8 cellular contexts compared by ENCODE assay signal in genomic region chr1:42846257-42847110, GRCh38. TPM values are rescaled to one million over a fixed set of nuclear protein-coding genes. Genes with fewer than 3 reads are reported as not detected.
DNase-seq lines count a peak whose midpoint lies in the region; ATAC-seq, FAIRE-seq and TF ChIP-seq lines count a peak whose summit lies in the region.

A gene with protein sequence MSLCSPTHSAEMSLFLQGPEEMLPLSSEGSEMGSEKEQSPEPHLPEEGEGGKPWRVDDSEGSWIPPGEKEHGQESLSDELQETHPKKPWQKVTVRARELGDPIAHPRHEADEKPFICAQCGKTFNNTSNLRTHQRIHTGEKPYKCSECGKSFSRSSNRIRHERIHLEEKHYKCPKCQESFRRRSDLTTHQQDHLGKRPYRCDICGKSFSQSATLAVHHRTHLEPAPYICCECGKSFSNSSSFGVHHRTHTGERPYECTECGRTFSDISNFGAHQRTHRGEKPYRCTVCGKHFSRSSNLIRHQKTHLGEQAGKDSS (plus strand): TSS chr1:42846613. CDS start chr1:42849659, 3,046 bp downstream.

- peak; percentile 92 for FAIRE-seq in TTC549 (lab: Jason Lieb, UNC)

- ATAC-seq in GM18517 (IDR thresholded peaks at IDR 0.05; ENCODE audit: unreplicated experiment) (peak; percentile 94), HG03045 (IDR thresholded peaks at IDR 0.05; ENCODE audit: unreplicated experiment) (peak; percentile 93), gastrocnemius medialis (peak; percentile 100)

- H3K9me3 ChIP-seq in iPS DF 6.9 (ENCODE audit: control insufficient read depth, insufficient read depth, low read length) = no peaks in the 10 kb centered on the region
- H3K9me3 ChIP-seq in gastrocnemius medialis = no peaks in the 10 kb centered on the region

- H3K4me1 ChIP-seq in iPS DF 6.9 (ENCODE audit: control insufficient read depth, insufficient read depth, low read length) (peaks cover 2% of the 10 kb centered on the region; the same call in 1 of the 2 replicates), gastrocnemius medialis (peaks cover 18 to 23% of the 10 kb centered on the region in 2 donors)

- H3K27me3 ChIP-seq in iPS DF 6.9 (ENCODE audit: control insufficient read depth, insufficient read depth, low read length) (no peaks in the 10 kb centered on the region), gastrocnemius medialis (no peaks in the 10 kb centered on the region)

- TF ChIP-seq POLR2A in gastrocnemius medialis (IDR thresholded peaks at IDR 0.05) = peak; percentile 65 to 74

- TF ChIP-seq CTCF in brain (conservative IDR thresholded peaks at IDR 0.05) (peak in 1 of 2 experiments; percentile 69), gastrocnemius medialis (IDR thresholded peaks at IDR 0.05 in 4 of 5, conservative IDR thresholded peaks at IDR 0.05 in 1 of 5) (peak; percentile 11 to 63 (median 23))

- WGBS in iPS DF 6.9 (ENCODE audit: insufficient coverage, insufficient read length) = no CpG with 5 or more reads among the region's 50 CpGs

- H3K36me3 Mint-ChIP-seq in brain = peaks cover 32% of the 10 kb centered on the region

- no peak within 1 kb of the TSS for H3K27ac ChIP-seq in iPS DF 6.9 (ENCODE audit: low read length)
- H3K27ac ChIP-seq in gastrocnemius medialis = peak within 1 kb of the TSS; percentile 92 to 96 (median 94)

- peak within 1 kb of the TSS; percentile 89 to 95 (median 95) for H3K27ac Mint-ChIP-seq in brain

- no peaks in the 10 kb centered on the region for H3K27me3 Mint-ChIP-seq in brain

- DNase-seq in A172 (ENCODE audit: low spot score) = peak; percentile 95
- DNase-seq in NCI-H2081 treated with DMSO at 0.1 percent for 48 hours (lab: John Stamatoyannopoulos, UW) = peak; percentile 96
- peak; percentile 94 for DNase-seq in iPS DF 6.9 (ENCODE audit: low read depth, low spot score)
- DNase-seq in gastrocnemius medialis = peak; percentile 96 to 97

- in situ Hi-C loops in gastrocnemius medialis (cut with MboI; ENCODE audit: low sequenced_read_pairs in 4 of 4) = no loop called here

- H3K36me3 ChIP-seq in iPS DF 6.9 (ENCODE audit: control insufficient read depth, insufficient read depth, low read length) (peaks cover 7% of the 10 kb centered on the region), gastrocnemius medialis (peaks cover 0 to 26% of the 10 kb centered on the region in 2 donors)

- peaks cover 41% of the 10 kb centered on the region for H3K4me1 Mint-ChIP-seq in brain

- H3K4me3 ChIP-seq in iPS DF 6.9 (ENCODE audit: low read length) = peak within 1 kb of the TSS; percentile 84
- peak within 1 kb of the TSS; percentile 79 to 99 (median 98) for H3K4me3 ChIP-seq in gastrocnemius medialis

- H3K9me3 Mint-ChIP-seq in brain = peaks cover 0 to 17% (median 3%) of the 10 kb centered on the region in 5 experiments

- intact Hi-C loops in gastrocnemius medialis (cut with DNase I; ENCODE audit: low total_unique reads) = loop anchor here (1.0 to 10.0 kb wide), 3 partner anchors 29 to 162 kb away; partner anchors contain the start of genes C1orf50, ERMAP, P3H1 and SVBP

- peak within 1 kb of the TSS; percentile 92 to 99 (median 96) for H3K4me3 Mint-ChIP-seq in brain

RNA-seq across cellular contexts. Expression of the gene that starts here (rescaled TPM):
- 4.4 and 9.1 TPM in 2 replicates for total RNA-seq in A172 (2014; rRNA removed; shearing (Covaris generic))
- 13.1 TPM for polyA plus RNA-seq in brain (ENCODE audit: insufficient read depth, low read depth, low replicate concordance)
- total RNA-seq in gastrocnemius medialis = 10 to 100 TPM in 2 of 4 donors, 1 to 10 TPM in 2; 7.1 to 25.5 (median 9.8) TPM
